In genomic region chr19:57546513-57546912, GRCh38 we compare ENCODE assay signal across 19 cellular contexts.
"Had no signal": no experiment of that assay in that cellular context is flagged by ENCODE, and none has a peak within 500 bp of the region (broad histone marks: within the 10 kb centered on the region; RNA-seq: fewer than 3 reads in every experiment).

No MANE protein-coding gene starts in this region.

- H3K79me2 ChIP-seq: hepatocyte had no signal

- FAIRE-seq: kidney had no signal

- H2AFZ ChIP-seq: hepatocyte had no signal

- H3K27ac Mint-ChIP-seq: dendritic cell treated with granulocyte-macrophage colony-stimulating factor and Interleukin-4, amounts not matched to agents 40 ng/mL and 50 ng/mL, for 4 days; naive thymus-derived CD8-positive, alpha-beta T cell; stimulated activated naive B cell treated with anti-CD40 and anti-IgM and Interleukin-4, amounts not matched to agents 10 μg/mL and 1 μg/mL and 100 μg/mL, for 72 hours; stimulated activated naive CD8-positive, alpha-beta T cell treated with anti-CD3 and anti-CD28 coated beads, Interleukin-15, amount 100 ng/mL, for 72 hours had no signal

- H3K4me1 Mint-ChIP-seq: stimulated activated naive CD8-positive, alpha-beta T cell treated with anti-CD3 and anti-CD28 coated beads, Interleukin-15, amount 100 ng/mL, for 72 hours had no signal

- H3K4me1 ChIP-seq: left ventricle myocardium inferior, transverse colon had no signal

- H3K27ac ChIP-seq: hepatocyte, left ventricle myocardium inferior, neutrophil, thoracic aorta, transverse colon had no signal

- H3K4me3 ChIP-seq: hepatocyte, left ventricle myocardium inferior, lung, thoracic aorta, transverse colon had no signal

- DNase-seq: foreskin melanocyte; head of caudate nucleus; kidney; left cardiac atrium; left ventricle myocardium inferior; mesenchymal stem cell; naive thymus-derived CD8-positive, alpha-beta T cell; stimulated activated CD4-positive, alpha-beta T cell treated with anti-CD3 and anti-CD28 coated beads, Interleukin-2, amount 100 ng/mL, for 24 hours; stimulated activated CD4-positive, alpha-beta T cell treated with anti-CD3 and anti-CD28 coated beads, Interleukin-4, amount 100 ng/mL, for 4 hours; stimulated activated naive B cell treated with anti-CD40 and anti-IgM and Interleukin-4, amounts not matched to agents 10 μg/mL and 1 μg/mL and 100 μg/mL, for 72 hours; stimulated activated naive CD8-positive, alpha-beta T cell treated with anti-CD3 and anti-CD28 coated beads, Interleukin-15, amount 100 ng/mL, for 72 hours; substantia nigra; transverse colon had no signal

- H3K4me2 ChIP-seq: hepatocyte had no signal

- H3K27me3 ChIP-seq: hepatocyte, neutrophil, transverse colon had no signal

- ATAC-seq: left cardiac atrium; naive thymus-derived CD8-positive, alpha-beta T cell; sciatic nerve; stimulated activated naive B cell treated with anti-CD40 and anti-IgM and Interleukin-4, amounts not matched to agents 10 μg/mL and 1 μg/mL and 100 μg/mL, for 72 hours; stimulated activated naive CD8-positive, alpha-beta T cell treated with anti-CD3 and anti-CD28 coated beads, Interleukin-15, amount 100 ng/mL, for 72 hours had no signal

- H3K27me3 Mint-ChIP-seq: dendritic cell treated with granulocyte-macrophage colony-stimulating factor and Interleukin-4, amounts not matched to agents 40 ng/mL and 50 ng/mL, for 4 days; naive thymus-derived CD8-positive, alpha-beta T cell; stimulated activated naive B cell treated with anti-CD40 and anti-IgM and Interleukin-4, amounts not matched to agents 10 μg/mL and 1 μg/mL and 100 μg/mL, for 72 hours; stimulated activated naive CD8-positive, alpha-beta T cell treated with anti-CD3 and anti-CD28 coated beads, Interleukin-15, amount 100 ng/mL, for 72 hours had no signal

- H3K4me3 Mint-ChIP-seq: dendritic cell treated with granulocyte-macrophage colony-stimulating factor and Interleukin-4, amounts not matched to agents 40 ng/mL and 50 ng/mL, for 4 days; naive thymus-derived CD8-positive, alpha-beta T cell; stimulated activated naive B cell treated with anti-CD40 and anti-IgM and Interleukin-4, amounts not matched to agents 10 μg/mL and 1 μg/mL and 100 μg/mL, for 72 hours; stimulated activated naive CD8-positive, alpha-beta T cell treated with anti-CD3 and anti-CD28 coated beads, Interleukin-15, amount 100 ng/mL, for 72 hours had no signal
